In genomic region chr19:15289673-15290072, GRCh38 we compare ENCODE assay signal across 18 cellular contexts. TPM values are rescaled to one million over a fixed set of nuclear protein-coding genes. Genes with fewer than 3 reads are reported as not detected.
DNase-seq lines count a peak whose midpoint lies in the region; ATAC-seq and TF ChIP-seq lines count a peak whose summit lies in the region.
"Had no signal": no experiment of that assay in that cellular context is flagged by ENCODE, and none has a peak within 500 bp of the region (broad histone marks: within the 10 kb centered on the region; RNA-seq: fewer than 3 reads in every experiment).

No MANE protein-coding gene starts in this region.

- H3K27me3 Mint-ChIP-seq in CD4-positive, alpha-beta T cell: no peaks in the 10 kb centered on the region
- H3K27me3 Mint-ChIP-seq in activated B cell treated with CpG ODN at 0.5 μM for 24 hours (no peaks in the 10 kb centered on the region), mesothelial cell of epicardium (ENCODE audit: low read depth) (no peaks in the 10 kb centered on the region)
- H3K27me3 Mint-ChIP-seq: dendritic cell treated with granulocyte-macrophage colony-stimulating factor and Interleukin-4, amounts not matched to agents 40 ng/mL and 50 ng/mL, for 4 days had no signal

- H3K4me3 Mint-ChIP-seq in CD4-positive, alpha-beta T cell: peak overlapping the region; percentile 74
- H3K4me3 Mint-ChIP-seq in activated B cell treated with CpG ODN at 0.5 μM for 24 hours (no peak overlapping the region), mesothelial cell of epicardium (no peak overlapping the region)
- H3K4me3 Mint-ChIP-seq: dendritic cell treated with granulocyte-macrophage colony-stimulating factor and Interleukin-4, amounts not matched to agents 40 ng/mL and 50 ng/mL, for 4 days had no signal

- intact Hi-C loops in CD4-positive, alpha-beta T cell (cut with DNase I, micrococcal nuclease): loop anchor here in 1 of 2 experiments (2.0 to 5.0 kb wide), 3 partner anchors 15 to 88 kb away; partner anchors contain the start of gene AKAP8
- intact Hi-C loops in activated B cell treated with CpG ODN at 0.5 μM for 24 hours (cut with micrococcal nuclease): loop anchor here (2.0 kb wide), 1 partner anchor 29 kb away; no protein-coding TSS in a partner anchor

- H3K9me3 Mint-ChIP-seq in CD4-positive, alpha-beta T cell: no peaks in the 10 kb centered on the region
- H3K9me3 Mint-ChIP-seq in activated B cell treated with CpG ODN at 0.5 μM for 24 hours: no peaks in the 10 kb centered on the region
- H3K9me3 Mint-ChIP-seq in mesothelial cell of epicardium: no peaks in the 10 kb centered on the region
- H3K9me3 Mint-ChIP-seq: dendritic cell treated with granulocyte-macrophage colony-stimulating factor and Interleukin-4, amounts not matched to agents 40 ng/mL and 50 ng/mL, for 4 days had no signal

- H3K9me3 ChIP-seq in CD4-positive, alpha-beta T cell (ENCODE audit: control insufficient read depth, low read length): no peaks in the 10 kb centered on the region

- no peaks in the 10 kb centered on the region for H3K27me3 ChIP-seq in CD4-positive, alpha-beta T cell (ENCODE audit: control insufficient read depth, insufficient read depth, low read length)

- no peaks in the 10 kb centered on the region for H3K36me3 Mint-ChIP-seq in CD4-positive, alpha-beta T cell (ENCODE audit: low read depth)
- peaks cover 1% of the 10 kb centered on the region for H3K36me3 Mint-ChIP-seq in activated B cell treated with CpG ODN at 0.5 μM for 24 hours (ENCODE audit: low read depth)
- H3K36me3 Mint-ChIP-seq in mesothelial cell of epicardium: no peaks in the 10 kb centered on the region

- peaks cover 100% of the 10 kb centered on the region for H3K4me1 Mint-ChIP-seq in CD4-positive, alpha-beta T cell (ENCODE audit: low read depth)
- peaks cover 96% of the 10 kb centered on the region for H3K4me1 Mint-ChIP-seq in activated B cell treated with CpG ODN at 0.5 μM for 24 hours
- peaks cover 71% of the 10 kb centered on the region for H3K4me1 Mint-ChIP-seq in mesothelial cell of epicardium

- peak in 1 of 10 experiments; percentile 7 for DNase-seq in CD4-positive, alpha-beta T cell
- DNase-seq in activated B cell treated with CpG ODN at 0.5 μM for 24 hours: no peak
- DNase-seq in mesothelial cell of epicardium (ENCODE audit: low spot score in 2 of 2, unreplicated experiment in 2 of 2): no peak
- DNase-seq in A172 (ENCODE audit: low spot score): no peak
- DNase-seq: activated CD8-positive, alpha-beta memory T cell treated with anti-CD3 and anti-CD28 coated beads for 24 hours; amniotic stem cell; GDM1; H7; midbrain; NCI-H2081; stimulated activated CD8-positive, alpha-beta memory T cell treated with anti-CD3 and anti-CD28 coated beads, Interleukin-4, amount 100 ng/mL, for 48 hours had no signal

- no peak for ATAC-seq in CD4-positive, alpha-beta T cell (ENCODE audit: poor library complexity)
- ATAC-seq in activated B cell treated with CpG ODN at 0.5 μM for 24 hours (ENCODE audit: low read depth) (no peak), GM18909 (IDR thresholded peaks at IDR 0.05; ENCODE audit: poor library complexity, unreplicated experiment) (no peak), HG02642 (IDR thresholded peaks at IDR 0.05; ENCODE audit: poor library complexity, unreplicated experiment) (no peak), GM18519 (IDR thresholded peaks at IDR 0.05; ENCODE audit: low FRiP score, unreplicated experiment) (no peak)

- H3K27ac ChIP-seq in 22Rv1: peak overlapping the region; percentile 53; the same call in 1 of the 2 replicates
- H3K27ac ChIP-seq in CD4-positive, alpha-beta T cell (ENCODE audit: low read depth, low read length): no peak overlapping the region
- H3K27ac ChIP-seq: HL-60 had no signal

- POLR2A ChIA-PET in CD4-positive, alpha-beta T cell (lab: Charles Lee): interaction anchor here (0.8 to 1.2 kb wide), 3 partner anchors 8 to 789 kb away, joined by 3 to 4 read pairs (median 3); partner anchors contain the start of gene AKAP8
- POLR2A ChIA-PET in activated B cell treated with CpG ODN at 0.5 μM for 24 hours (lab: Charles Lee): interaction anchor here (1.0 to 2.1 kb wide), 4 partner anchors 8 to 44 kb away, joined by 3 to 18 read pairs (median 8); no protein-coding TSS in a partner anchor

- TF ChIP-seq CTCF in 22Rv1 (IDR thresholded peaks at IDR 0.05) (no peak), activated B cell treated with CpG ODN at 0.5 μM for 24 hours (IDR thresholded peaks at IDR 0.05) (no peak), mesothelial cell of epicardium (IDR thresholded peaks at IDR 0.05; ENCODE audit: unreplicated experiment) (no peak)
- TF ChIP-seq CTCF in CD4-positive, alpha-beta T cell (IDR thresholded peaks at IDR 0.05): no peak

- H3K27ac Mint-ChIP-seq in CD4-positive, alpha-beta T cell: peak overlapping the region; percentile 73
- peak overlapping the region; percentile 41 for H3K27ac Mint-ChIP-seq in activated B cell treated with CpG ODN at 0.5 μM for 24 hours
- peak overlapping the region; percentile 47 for H3K27ac Mint-ChIP-seq in mesothelial cell of epicardium

- CTCF ChIA-PET in CD4-positive, alpha-beta T cell (lab: Charles Lee): interaction anchor here (1.1 kb wide), 1 partner anchor 68 kb away, joined by 3 read pairs; no protein-coding TSS in a partner anchor
- CTCF ChIA-PET in activated B cell treated with CpG ODN at 0.5 μM for 24 hours (lab: Charles Lee): interaction anchor here (1.7 kb wide), 1 partner anchor 41 kb away, joined by 4 read pairs; no protein-coding TSS in a partner anchor

RNA-seq across cellular contexts. Expression of gene BRD4, which starts 42.7 kb away (rescaled TPM):
- total RNA-seq in CD4-positive, alpha-beta T cell: 100 to 1,000 TPM; 101 to 102 TPM
- total RNA-seq in activated B cell treated with CpG ODN at 0.5 μM for 24 hours (144 and 164 TPM in 2 replicates), mesothelial cell of epicardium (148 to 153 TPM (median 152 TPM) in 3 replicates)
- 7.1 and 19.1 TPM in 2 replicates for total RNA-seq in A172 (2014; rRNA removed; shearing (Covaris generic))

RNA-seq across cellular contexts. Expression of gene EPHX3, which starts 57.4 kb away (rescaled TPM):
- total RNA-seq in CD4-positive, alpha-beta T cell: not detected
- not detected in 2 replicates for total RNA-seq in activated B cell treated with CpG ODN at 0.5 μM for 24 hours
- 2.1 to 2.4 TPM (median 2.1 TPM) in 3 replicates for total RNA-seq in mesothelial cell of epicardium
- total RNA-seq in A172 (2014; rRNA removed; shearing (Covaris generic)): not detected in 2 replicates
- total RNA-seq: pulmonary artery endothelial cell had no signal
